27 cellular contexts compared by ENCODE assay signal in genomic region chr3:33467786-33468185, GRCh38. TPM values are rescaled to one million over a fixed set of nuclear protein-coding genes. Genes with fewer than 3 reads are reported as not detected.
DNase-seq lines count a peak whose midpoint lies in the region; ATAC-seq, FAIRE-seq and TF ChIP-seq lines count a peak whose summit lies in the region.
"Had no signal": no experiment of that assay in that cellular context is flagged by ENCODE, and none has a peak within 500 bp of the region (broad histone marks: within the 10 kb centered on the region; RNA-seq: fewer than 3 reads in every experiment).

No MANE protein-coding gene starts in this region.

- no peaks in the 10 kb centered on the region for H3K79me2 ChIP-seq in HepG2 (ENCODE audit: insufficient read depth, low read length)
- no peaks in the 10 kb centered on the region for H3K79me2 ChIP-seq in mammary epithelial cell (ENCODE audit: insufficient read depth, low read length)
- H3K79me2 ChIP-seq in hepatocyte: no peaks in the 10 kb centered on the region
- no peaks in the 10 kb centered on the region for H3K79me2 ChIP-seq in smooth muscle cell (ENCODE audit: low read depth)

- DNase-seq in HepG2 (ENCODE audit: low spot score) (peak; percentile 16), right lobe of liver (no peak), mammary epithelial cell (no peak), hepatocyte (ENCODE audit: low spot score) (no peak), smooth muscle cell (lab: John Stamatoyannopoulos, UW; ENCODE audit: unreplicated experiment) (no peak), posterior vena cava (ENCODE audit: low spot score) (no peak), medulla oblongata (ENCODE audit: extremely low spot score) (no peak)
- DNase-seq: activated CD4-positive, alpha-beta T cell treated with anti-CD3 and anti-CD28 coated beads for 48 hours; activated CD8-positive, alpha-beta memory T cell treated with anti-CD3 and anti-CD28 coated beads, Interleukin-2, amount 10 ng/mL, durations not matched to agents 7 days and 5 days; AML-193; DMS153; GDM1; glutamatergic neuron; left colon; naive B cell; NCI-H1105; NCI-H2029 treated with DMSO at 0.1 percent for 48 hours; NCI-H226; NCI-H748 treated with DMSO at 0.1 percent for 48 hours; pancreas; stimulated activated CD4-positive, alpha-beta T cell treated with anti-CD3 and anti-CD28 coated beads, Interleukin-4, amount 100 ng/mL, for 1 hour; stimulated activated naive B cell treated with anti-CD40 and anti-IgM and Interleukin-4, amounts not matched to agents 10 μg/mL and 1 μg/mL and 100 μg/mL, for 72 hours had no signal

- no peaks in the 10 kb centered on the region for H3F3A ChIP-seq in smooth muscle cell (ENCODE audit: low read depth)

- no peak for TF ChIP-seq CTCF in HepG2 (CRISPR knock-in tag; IDR thresholded peaks at IDR 0.05)
- no peak for TF ChIP-seq CTCF in right lobe of liver (IDR thresholded peaks at IDR 0.05)
- TF ChIP-seq CTCF in mammary epithelial cell (conservative IDR thresholded peaks at IDR 0.05 in 1 of 2, IDR thresholded peaks at IDR 0.05 in 1 of 2; ENCODE audit: extremely low read depth in 1 of 2, insufficient read depth in 1 of 2, low read depth in 1 of 2, low read length in 2 of 2): no peak
- TF ChIP-seq CTCF in hepatocyte (IDR thresholded peaks at IDR 0.05; ENCODE audit: poor library complexity): no peak
- no peak for TF ChIP-seq CTCF in smooth muscle cell (IDR thresholded peaks at IDR 0.05; ENCODE audit: borderline replicate concordance, insufficient read depth, poor library complexity, severe bottlenecking)

- BruUV-seq in HepG2 (replicated peaks; lab: Mats Ljungman, UMichigan): no TSS peak
- BruUV-seq in mammary epithelial cell (replicated peaks; lab: Mats Ljungman, UMichigan): no TSS peak

- FAIRE-seq in HepG2 (lab: Jason Lieb, UNC): no peak
- FAIRE-seq: pancreas, urothelium cell line had no signal

- CTCF ChIA-PET in HepG2 (lab: Yijun Ruan, JAX; ENCODE audit: low intra/inter-chr PET ratio, low total read pairs): no interaction called here
- CTCF ChIA-PET in mammary epithelial cell (lab: Charles Lee; ENCODE audit: low non-redundant PET): no interaction called here

- ATAC-seq in HepG2: no peak
- ATAC-seq in right lobe of liver: no peak
- no peak for ATAC-seq in HG03521 (IDR thresholded peaks at IDR 0.05; ENCODE audit: unreplicated experiment)
- ATAC-seq: activated CD8-positive, alpha-beta memory T cell treated with anti-CD3 and anti-CD28 coated beads, Interleukin-2, amount 10 ng/mL, durations not matched to agents 7 days and 5 days; left colon; pancreas; stimulated activated naive B cell treated with anti-CD40 and anti-IgM and Interleukin-4, amounts not matched to agents 10 μg/mL and 1 μg/mL and 100 μg/mL, for 72 hours had no signal

- no peaks in the 10 kb centered on the region for H3K9me2 ChIP-seq in hepatocyte (replicated peaks; ENCODE audit: insufficient read depth)

- peaks cover 17% of the 10 kb centered on the region; the same call in 1 of the 2 replicates for H3K9me3 ChIP-seq in HepG2 (ENCODE audit: low read length)
- H3K9me3 ChIP-seq in right lobe of liver: no peaks in the 10 kb centered on the region
- peaks cover 16% of the 10 kb centered on the region for H3K9me3 ChIP-seq in mammary epithelial cell (replicated peaks; ENCODE audit: insufficient read depth, low read length)
- H3K9me3 ChIP-seq in hepatocyte (ENCODE audit: low read depth): no peaks in the 10 kb centered on the region
- H3K9me3 ChIP-seq in smooth muscle cell (replicated peaks; ENCODE audit: low read depth): no peaks in the 10 kb centered on the region
- H3K9me3 ChIP-seq: ascending aorta, esophagus muscularis mucosa, pancreas, right atrium auricular region had no signal

- in situ Hi-C loops in HepG2 (cut with HindIII; ENCODE audit: extremely low pct_ligation_motif_present, low pct_unique_long_range_greater_than_20kb) (no loop called here), mammary epithelial cell (cut with MboI; ENCODE audit: low sequenced_read_pairs in 2 of 2) (no loop called here)

- H2AFZ ChIP-seq in HepG2 (ENCODE audit: low read length) (no peak overlapping the region), mammary epithelial cell (ENCODE audit: low read depth, low read length) (peak overlapping the region; percentile 75), hepatocyte (no peak overlapping the region), smooth muscle cell (ENCODE audit: low read depth) (no peak overlapping the region)

- H3K4me1 ChIP-seq in HepG2 (ENCODE audit: insufficient read depth, low read length) (peaks cover 9% of the 10 kb centered on the region), right lobe of liver (no peaks in the 10 kb centered on the region), mammary epithelial cell (ENCODE audit: insufficient read depth, low read length) (peaks cover 3% of the 10 kb centered on the region), hepatocyte (ENCODE audit: insufficient read depth) (no peaks in the 10 kb centered on the region), smooth muscle cell (ENCODE audit: low read depth) (no peaks in the 10 kb centered on the region)
- H3K4me1 ChIP-seq: ascending aorta, esophagus muscularis mucosa, pancreas, right atrium auricular region had no signal

- H3K9ac ChIP-seq in HepG2 (ENCODE audit: insufficient read depth, low read depth, low read length) (no peak overlapping the region), mammary epithelial cell (ENCODE audit: insufficient read depth, low read length) (no peak overlapping the region), smooth muscle cell (ENCODE audit: low read depth) (peak overlapping the region; percentile 28)

- POLR2A ChIA-PET in HepG2 (lab: Yijun Ruan, JAX): interaction anchor here (0.9 kb wide), 1 partner anchor 27 kb away, joined by 4 read pairs; the partner anchor contains the start of gene UBP1

- intact Hi-C loops in HepG2 (cut with micrococcal nuclease; ENCODE audit: unreplicated experiment) (no loop called here), right lobe of liver (cut with DNase I) (no loop called here), mammary epithelial cell (cut with micrococcal nuclease) (no loop called here), posterior vena cava (cut with DNase I) (no loop called here)

- TF ChIP-seq EP300 in HepG2 (IDR thresholded peaks at IDR 0.05; ENCODE audit: low read depth in 2 of 2, low read length in 2 of 2) (no peak), HepG2 (CRISPR knock-in tag; IDR thresholded peaks at IDR 0.05; ENCODE audit: borderline replicate concordance) (no peak)

- H3K27ac ChIP-seq in HepG2 (ENCODE audit: extremely low read length, insufficient read depth, low read length): no peak overlapping the region
- H3K27ac ChIP-seq in right lobe of liver: no peak overlapping the region
- no peak overlapping the region for H3K27ac ChIP-seq in mammary epithelial cell (ENCODE audit: insufficient read depth, low read depth, low read length)
- peak overlapping the region; percentile 46 for H3K27ac ChIP-seq in hepatocyte
- H3K27ac ChIP-seq in smooth muscle cell (ENCODE audit: low read depth): peak overlapping the region; percentile 53
- H3K27ac ChIP-seq: ascending aorta, esophagus muscularis mucosa, pancreas, right atrium auricular region had no signal

- H3K27me3 ChIP-seq in HepG2 (ENCODE audit: control insufficient read depth in 1 of 2, insufficient read depth in 2 of 2, low read length in 2 of 2) (no peaks in the 10 kb centered on the region), right lobe of liver (no peaks in the 10 kb centered on the region), mammary epithelial cell (ENCODE audit: insufficient read depth, low read length) (no peaks in the 10 kb centered on the region), hepatocyte (no peaks in the 10 kb centered on the region), smooth muscle cell (ENCODE audit: low read depth) (no peaks in the 10 kb centered on the region)
- H3K27me3 ChIP-seq: ascending aorta, esophagus muscularis mucosa, pancreas, right atrium auricular region had no signal

- H3K4me3 ChIP-seq in HepG2 (replicated peaks in 1 of 3; ENCODE audit: insufficient read depth in 1 of 3, low read depth in 2 of 3, low read length in 3 of 3) (no peak overlapping the region), right lobe of liver (no peak overlapping the region), mammary epithelial cell (replicated peaks in 1 of 3; ENCODE audit: insufficient read depth in 1 of 3, low read depth in 2 of 3, low read length in 3 of 3) (no peak overlapping the region), hepatocyte (no peak overlapping the region), smooth muscle cell (no peak overlapping the region)
- H3K4me3 ChIP-seq: ascending aorta, esophagus muscularis mucosa, pancreas, right atrium auricular region had no signal

- TF ChIP-seq POLR2A in HepG2 (IDR thresholded peaks at IDR 0.05; ENCODE audit: insufficient read depth in 1 of 2, low read depth in 2 of 2, low read length in 2 of 2) (no peak), right lobe of liver (IDR thresholded peaks at IDR 0.05) (no peak)

- H4K20me1 ChIP-seq in HepG2 (ENCODE audit: insufficient read depth, low read length): no peaks in the 10 kb centered on the region
- no peaks in the 10 kb centered on the region for H4K20me1 ChIP-seq in mammary epithelial cell (ENCODE audit: insufficient read depth, low read length)
- H4K20me1 ChIP-seq in hepatocyte (ENCODE audit: insufficient read depth, poor library complexity, severe bottlenecking): no peaks in the 10 kb centered on the region
- no peaks in the 10 kb centered on the region for H4K20me1 ChIP-seq in smooth muscle cell (ENCODE audit: low read depth)

- WGBS in HepG2 (ENCODE audit: low lambda C conversion rate): 86% methylated on average over 1 of the region's 3 CpGs
- no CpG with 5 or more reads among the region's 3 CpGs for WGBS in right lobe of liver (ENCODE audit: insufficient coverage, low coverage, low lambda C conversion rate, missing lambda C conversion rate)
- 80% methylated on average over 3 of the region's 3 CpGs for WGBS in mammary epithelial cell (ENCODE audit: low coverage, missing lambda C conversion rate)
- WGBS in hepatocyte (ENCODE audit: low lambda C conversion rate, missing lambda C conversion rate): 78% methylated on average over 3 of the region's 3 CpGs
- WGBS in smooth muscle cell (ENCODE audit: low lambda C conversion rate): 66% methylated on average over 3 of the region's 3 CpGs

- no peak for TF ChIP-seq RAD21 in HepG2 (CRISPR knock-in tag; IDR thresholded peaks at IDR 0.05)

- dilution Hi-C loops in mammary epithelial cell (cut with HindIII; ENCODE audit: low sequenced_read_pairs): no loop called here

- H3K36me3 ChIP-seq in HepG2 (replicated peaks in 1 of 2; ENCODE audit: control insufficient read depth in 1 of 2, insufficient read depth in 2 of 2, low read length in 2 of 2) (no peaks in the 10 kb centered on the region), right lobe of liver (no peaks in the 10 kb centered on the region), mammary epithelial cell (ENCODE audit: insufficient read depth, low read length) (no peaks in the 10 kb centered on the region), hepatocyte (replicated peaks; ENCODE audit: insufficient read depth, low read depth) (no peaks in the 10 kb centered on the region), smooth muscle cell (ENCODE audit: low read depth) (no peaks in the 10 kb centered on the region)
- H3K36me3 ChIP-seq: ascending aorta, esophagus muscularis mucosa, pancreas, right atrium auricular region had no signal

- H3K4me2 ChIP-seq in HepG2 (ENCODE audit: low read depth, low read length) (no peak overlapping the region), mammary epithelial cell (ENCODE audit: insufficient read depth, low read depth, low read length) (no peak overlapping the region), hepatocyte (no peak overlapping the region), smooth muscle cell (no peak overlapping the region)

RNA-seq across cellular contexts. Expression of gene UBP1, which starts 27.6 kb away (rescaled TPM):
- 48.3 and 56.7 TPM in 2 replicates for total RNA-seq in HepG2 (2016; rRNA removed; fragmentation: Illumina TruSeq; extraction: Trizol)
- 35.3 and 36.1 TPM in 2 replicates for total RNA-seq in HepG2 (2016; cell fraction: cytosol; rRNA removed; fragmentation: Illumina TruSeq; extraction: Trizol; ENCODE audit: low read depth)
- 49.2 and 49.4 TPM in 2 replicates for total RNA-seq in HepG2 (2016; cell fraction: insoluble cytoplasmic fraction; rRNA removed; fragmentation: Illumina TruSeq; extraction: Trizol)
- 55.1 and 56.2 TPM in 2 replicates for total RNA-seq in HepG2 (2016; cell fraction: membrane; rRNA removed; fragmentation: Illumina TruSeq; extraction: Trizol)
- total RNA-seq in HepG2 (2016; cell fraction: nucleus; rRNA removed; fragmentation: Illumina TruSeq; extraction: Trizol): 67.4 and 77.3 TPM in 2 replicates
- polyA plus RNA-seq in HepG2 (2011; rRNA removed): 71.0 and 79.9 TPM in 2 replicates
- polyA plus RNA-seq in HepG2 (2011; cell fraction: cytosol; rRNA removed): 25.7 and 36.4 TPM in 2 replicates
- polyA plus RNA-seq in HepG2 (2011; cell fraction: nucleus; rRNA removed): 113 and 124 TPM in 2 replicates
- 41.9 and 51.9 TPM in 2 replicates for polyA plus RNA-seq in HepG2 (2012)
- 10.7 and 11.9 TPM in 2 replicates for polyA plus RNA-seq in HepG2 (2016; cell fraction: cytosol; fragmentation: Illumina TruSeq; extraction: Trizol; ENCODE audit: low read depth)
- polyA plus RNA-seq in HepG2 (2016; cell fraction: insoluble cytoplasmic fraction; fragmentation: Illumina TruSeq; extraction: Trizol; ENCODE audit: low read depth): 87.2 and 101 TPM in 2 replicates
- polyA plus RNA-seq in HepG2 (2016; cell fraction: membrane; fragmentation: Illumina TruSeq; extraction: Trizol; ENCODE audit: low read depth): 50.8 and 53.0 TPM in 2 replicates
- 138 and 140 TPM in 2 replicates for polyA plus RNA-seq in HepG2 (2016; cell fraction: nucleus; fragmentation: Illumina TruSeq; extraction: Trizol; ENCODE audit: insufficient read depth, low read depth)
- polyA minus RNA-seq in HepG2 (2011; rRNA and poly(A)+ RNA removed; ENCODE audit: low replicate concordance): 50.1 and 65.5 TPM in 2 replicates
- polyA minus RNA-seq in HepG2 (2011; cell fraction: cytosol; rRNA and poly(A)+ RNA removed): 33.4 and 39.2 TPM in 2 replicates
- polyA minus RNA-seq in HepG2 (2011; cell fraction: nucleus; rRNA and poly(A)+ RNA removed): 129 and 147 TPM in 2 replicates
- 10 to 100 TPM; 20.5 to 39.2 (median 33.1) TPM for total RNA-seq in right lobe of liver
- total RNA-seq in mammary epithelial cell: 10 to 100 TPM; 44.8 to 63.7 TPM
- polyA plus RNA-seq in mammary epithelial cell: 63.3 TPM
- 142 TPM for polyA minus RNA-seq in mammary epithelial cell
- 47.8 and 50.3 TPM in 2 replicates for total RNA-seq in hepatocyte
- polyA plus RNA-seq in hepatocyte: 32.7 and 33.5 TPM in 2 replicates
- total RNA-seq in smooth muscle cell: 50.9 and 69.6 TPM in 2 replicates
- 18.4 and 22.1 TPM in 2 replicates for polyA plus RNA-seq in smooth muscle cell
- 10 to 100 TPM; 57.5 to 66.5 TPM for total RNA-seq in posterior vena cava

Comparison
In these comparisons a context has a peak if more than half of its experiments do, and no peak if none do; other contexts are left out.
1. H3K27ac ChIP-seq: peak in hepatocyte (single experiment) and smooth muscle cell (single experiment); none in HepG2 (single experiment), right lobe of liver (0 of 3) and mammary epithelial cell (single experiment).